ENCODE assay signal across 17 cellular contexts in the genomic region with DNA sequence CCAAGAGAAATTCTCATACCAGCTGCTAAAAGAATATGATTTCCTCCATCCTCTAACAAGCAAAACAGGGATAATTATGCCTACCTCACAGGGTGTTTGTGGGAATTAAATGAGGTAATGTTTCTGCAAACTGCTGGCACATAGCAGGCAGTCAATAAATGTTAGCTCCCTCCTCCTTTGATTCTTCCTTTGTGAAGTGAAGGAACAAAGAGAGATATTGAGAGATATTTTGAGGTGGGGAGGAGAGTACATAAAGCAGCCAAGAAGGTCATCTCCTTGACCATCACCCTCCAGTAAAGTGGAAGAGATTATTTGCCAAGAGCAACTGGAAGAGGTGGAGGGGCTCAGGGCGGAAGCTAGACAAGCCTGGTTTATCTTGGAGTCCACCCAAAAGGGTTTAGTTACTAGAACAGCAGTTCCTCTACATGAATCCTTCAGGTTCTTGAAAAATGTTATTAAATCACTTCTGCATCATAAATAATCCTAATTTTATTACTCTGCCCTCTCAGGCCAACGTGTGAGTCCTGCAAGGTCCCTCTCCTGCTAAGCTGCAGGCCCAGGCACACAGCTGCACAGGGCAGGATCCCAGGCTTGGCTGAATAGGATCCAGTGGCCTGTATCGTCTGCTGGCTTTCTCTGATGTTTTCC. TPM values are rescaled to one million over a fixed set of nuclear protein-coding genes. Genes with fewer than 3 reads are reported as not detected.
DNase-seq lines count a peak whose midpoint lies in the region; ATAC-seq, FAIRE-seq and TF ChIP-seq lines count a peak whose summit lies in the region.
"Had no signal": no experiment of that assay in that cellular context is flagged by ENCODE, and none has a peak within 500 bp of the region (broad histone marks: within the 10 kb centered on the region; RNA-seq: fewer than 3 reads in every experiment).

No MANE protein-coding gene starts in this region.

- CTCF ChIA-PET in CD4-positive, alpha-beta memory T cell (lab: Charles Lee; ENCODE audit: partially characterized antibody) = no interaction called here

- H3K27ac ChIP-seq in heart left ventricle (peak overlapping the region in 1 of 12 donors; percentile 19), brain microvascular endothelial cell (no peak overlapping the region), mesenchymal stem cell (ENCODE audit: low read length, poor library complexity, severe bottlenecking) (peak overlapping the region; percentile 45), uterus (peak overlapping the region; percentile 36 to 64)
- no peak overlapping the region for H3K27ac ChIP-seq in CD4-positive, alpha-beta memory T cell (ENCODE audit: low read depth, low read length)
- H3K27ac ChIP-seq: epithelial cell of prostate, VCaP had no signal

- peaks cover 0 to 6% (median 2%) of the 10 kb centered on the region in 8 donors for H3K9me3 Mint-ChIP-seq in CD4-positive, alpha-beta memory T cell

- H3K27me3 ChIP-seq in heart left ventricle (no peaks in the 10 kb centered on the region), brain microvascular endothelial cell (replicated peaks) (no peaks in the 10 kb centered on the region), mesenchymal stem cell (ENCODE audit: control insufficient read depth in 1 of 2, insufficient read depth in 1 of 2, low read length in 2 of 2) (peaks cover 0 to 8% of the 10 kb centered on the region in 2 experiments), uterus (no peaks in the 10 kb centered on the region)
- no peaks in the 10 kb centered on the region for H3K27me3 ChIP-seq in CD4-positive, alpha-beta memory T cell (ENCODE audit: insufficient read depth, low read length)
- H3K27me3 ChIP-seq: MG63 had no signal

- H3K27me3 Mint-ChIP-seq in CD4-positive, alpha-beta memory T cell = peaks cover 0 to 2% of the 10 kb centered on the region in 2 donors
- H3K27me3 Mint-ChIP-seq: central memory CD8-positive, alpha-beta T cell had no signal

- TF ChIP-seq CTCF in heart left ventricle (IDR thresholded peaks at IDR 0.05) (no peak), brain microvascular endothelial cell (IDR thresholded peaks at IDR 0.05; ENCODE audit: low read depth, low read length, missing control alignments) (no peak), uterus (IDR thresholded peaks at IDR 0.05) (no peak)

- TF ChIP-seq POLR2A in heart left ventricle (IDR thresholded peaks at IDR 0.05) = no peak
- TF ChIP-seq POLR2A in uterus (IDR thresholded peaks at IDR 0.05) = no peak
- no peak for TF ChIP-seq POLR2A in H54 (IDR thresholded peaks at IDR 0.05; ENCODE audit: low read depth, low read length)

- no peak overlapping the region for H3K14ac ChIP-seq in mesenchymal stem cell (ENCODE audit: low read length in 2 of 2)

- peak overlapping the region in 1 of 2 experiments; percentile 57 for H3K18ac ChIP-seq in mesenchymal stem cell (ENCODE audit: low read depth in 1 of 2, low read length in 2 of 2)

- H3K27ac Mint-ChIP-seq in CD4-positive, alpha-beta memory T cell = no peak overlapping the region
- H3K27ac Mint-ChIP-seq: naive thymus-derived CD4-positive, alpha-beta T cell had no signal

- ATAC-seq in heart left ventricle (peak in 3 of 4 donors; percentile 56 to 76 (median 66)), Right ventricle myocardium superior (ENCODE audit: poor library complexity) (no peak)
- ATAC-seq: naive thymus-derived CD4-positive, alpha-beta T cell had no signal

- in situ Hi-C loops in brain microvascular endothelial cell (cut with HindIII; ENCODE audit: low pct_ligation_motif_present, low sequenced_read_pairs) = no loop called here

- H3K4me3 Mint-ChIP-seq in CD4-positive, alpha-beta memory T cell = no peak overlapping the region
- H3K4me3 Mint-ChIP-seq: central memory CD8-positive, alpha-beta T cell; naive thymus-derived CD4-positive, alpha-beta T cell had no signal

- H3K36me3 Mint-ChIP-seq in CD4-positive, alpha-beta memory T cell = no peaks in the 10 kb centered on the region
- H3K36me3 Mint-ChIP-seq: naive thymus-derived CD4-positive, alpha-beta T cell had no signal

- H2BK15ac ChIP-seq in mesenchymal stem cell (ENCODE audit: low read depth, poor library complexity, severe bottlenecking) = no peak overlapping the region

- no peaks in the 10 kb centered on the region for H3K4me1 Mint-ChIP-seq in CD4-positive, alpha-beta memory T cell
- H3K4me1 Mint-ChIP-seq: central memory CD8-positive, alpha-beta T cell; naive thymus-derived CD4-positive, alpha-beta T cell had no signal

- POLR2A ChIA-PET in CD4-positive, alpha-beta memory T cell (lab: Charles Lee; ENCODE audit: partially characterized antibody) = no interaction called here

- H3K9ac ChIP-seq in mesenchymal stem cell (ENCODE audit: low read length) = no peak overlapping the region

- H3K9me3 ChIP-seq in heart left ventricle (no peaks in the 10 kb centered on the region), mesenchymal stem cell (ENCODE audit: control insufficient read depth, low read length) (no peaks in the 10 kb centered on the region), uterus (no peaks in the 10 kb centered on the region)
- no peaks in the 10 kb centered on the region for H3K9me3 ChIP-seq in CD4-positive, alpha-beta memory T cell (ENCODE audit: control insufficient read depth in 1 of 2, low read length in 2 of 2)
- H3K9me3 ChIP-seq: MG63 had no signal

- H3K4me2 ChIP-seq in mesenchymal stem cell (ENCODE audit: low read length, poor library complexity, severe bottlenecking) = peak overlapping the region; percentile 16

- H4K8ac ChIP-seq in mesenchymal stem cell (ENCODE audit: low read length) = no peak overlapping the region

- H3K23ac ChIP-seq in mesenchymal stem cell (ENCODE audit: low read length in 2 of 2) = no peak overlapping the region

- no peak for FAIRE-seq in H54 (lab: Jason Lieb, UNC)
- FAIRE-seq: urothelium cell line had no signal

- intact Hi-C loops in heart left ventricle (cut with DNase I) (no loop called here), Right ventricle myocardium superior (cut with DNase I) (no loop called here), uterus (cut with DNase I; ENCODE audit: low total_unique reads) (no loop called here)
- intact Hi-C loops in CD4-positive, alpha-beta memory T cell (cut with micrococcal nuclease) = no loop called here

- peak in 1 of 5 donors; percentile 26 for DNase-seq in heart left ventricle
- DNase-seq in Right ventricle myocardium superior = no peak
- peak; percentile 7 for DNase-seq in brain microvascular endothelial cell
- no peak for DNase-seq in mesenchymal stem cell
- peak; percentile 60 to 68 for DNase-seq in uterus
- DNase-seq in H54 (ENCODE audit: insufficient read length, low spot score) = no peak
- no peak for DNase-seq in activated T-cell treated with anti-CD3 and anti-CD28 coated beads, Interleukin-2, amount 50 U/mL, for 48 hours
- DNase-seq in CD4-positive, alpha-beta memory T cell = no peak
- DNase-seq: activated gamma-delta T cell treated with Interleukin-2 at 50 U/mL for 16 hours; head of caudate nucleus; MG63; naive thymus-derived CD4-positive, alpha-beta T cell; stimulated activated naive CD4-positive, alpha-beta T cell had no signal

- H3K79me1 ChIP-seq in mesenchymal stem cell (replicated peaks; ENCODE audit: low read length, poor library complexity, severe bottlenecking) = no peaks in the 10 kb centered on the region

- H3K4me3 ChIP-seq in heart left ventricle = no peak overlapping the region
- no peak overlapping the region for H3K4me3 ChIP-seq in brain microvascular endothelial cell (ENCODE audit: low read depth, low read length)
- H3K4me3 ChIP-seq in mesenchymal stem cell (ENCODE audit: insufficient read depth in 1 of 2, low read depth in 1 of 2, low read length in 2 of 2) = no peak overlapping the region
- H3K4me3 ChIP-seq in uterus = no peak overlapping the region
- no peak overlapping the region for H3K4me3 ChIP-seq in CD4-positive, alpha-beta memory T cell (ENCODE audit: low read length in 2 of 2)
- H3K4me3 ChIP-seq: MG63 had no signal

- H3K36me3 ChIP-seq in heart left ventricle = no peaks in the 10 kb centered on the region
- H3K36me3 ChIP-seq in brain microvascular endothelial cell (replicated peaks) = no peaks in the 10 kb centered on the region
- H3K36me3 ChIP-seq in mesenchymal stem cell (ENCODE audit: control insufficient read depth in 1 of 2, insufficient read depth in 2 of 2, low read depth in 1 of 2, low read length in 2 of 2) = no peaks in the 10 kb centered on the region
- H3K36me3 ChIP-seq in uterus = no peaks in the 10 kb centered on the region
- H3K36me3 ChIP-seq in CD4-positive, alpha-beta memory T cell (ENCODE audit: insufficient read depth, low read length) = no peaks in the 10 kb centered on the region
- H3K36me3 ChIP-seq: MG63 had no signal

- no peak overlapping the region for H2AK5ac ChIP-seq in mesenchymal stem cell (ENCODE audit: low read length, severe bottlenecking)

- H2BK12ac ChIP-seq in mesenchymal stem cell (ENCODE audit: low read length in 2 of 2) = no peak overlapping the region

- H2BK120ac ChIP-seq in mesenchymal stem cell (ENCODE audit: low read depth, low read length) = no peak overlapping the region

- WGBS in heart left ventricle, 4 donors = 36 to 58% (median 50%) methylated on average over 3 of the region's 3 CpGs
- 75% methylated on average over 3 of the region's 3 CpGs for WGBS in mesenchymal stem cell

- H2AFZ ChIP-seq in mesenchymal stem cell (ENCODE audit: low read depth, low read length) = no peak overlapping the region

- H4K91ac ChIP-seq in mesenchymal stem cell (ENCODE audit: low read length) = no peak overlapping the region

- H3K4ac ChIP-seq in mesenchymal stem cell (ENCODE audit: low read depth in 1 of 2, low read length in 2 of 2) = no peak overlapping the region

- H2BK5ac ChIP-seq in mesenchymal stem cell (ENCODE audit: low read depth, low read length, poor library complexity, severe bottlenecking) = no peak overlapping the region

- H3K4me1 ChIP-seq in heart left ventricle (peaks cover 0 to 4% (median 0%) of the 10 kb centered on the region in 12 donors), mesenchymal stem cell (ENCODE audit: control insufficient read depth, insufficient read depth, low read depth, low read length) (peaks cover 1% of the 10 kb centered on the region), uterus (no peaks in the 10 kb centered on the region)
- H3K4me1 ChIP-seq in CD4-positive, alpha-beta memory T cell (ENCODE audit: insufficient read depth, low read length) = no peaks in the 10 kb centered on the region

RNA-seq across cellular contexts. Expression of gene TLE1, which starts 35.0 kb away (rescaled TPM):
- total RNA-seq in heart left ventricle (10 to 100 TPM in 5 of 9 donors, 1 to 10 TPM in 4; 6.2 to 25.4 (median 12.0) TPM), Right ventricle myocardium superior (9.7 TPM), uterus (100 to 1,000 TPM in 1 of 4 donors, 10 to 100 TPM in 3; 31.0 to 124 (median 62.6) TPM)
- 1 to 10 TPM; 7.9 to 9.6 TPM for polyA plus RNA-seq in heart left ventricle
- 39.2 TPM for polyA plus RNA-seq in mesenchymal stem cell (2013, experiment 1 of 2)
- polyA plus RNA-seq in mesenchymal stem cell (2013, experiment 2 of 2) = 42.8 TPM
- total RNA-seq in CD4-positive, alpha-beta memory T cell = under 1 TPM; 0.49 to 0.89 TPM
- polyA plus RNA-seq in CD4-positive, alpha-beta memory T cell = 1 to 10 TPM; 2.3 to 3.8 TPM

Comparison
In these comparisons a context has a peak if more than half of its experiments do, and no peak if none do; other contexts are left out.
1. DNase-seq: peak in brain microvascular endothelial cell (single experiment) and uterus (2 of 2); none in Right ventricle myocardium superior (single experiment), mesenchymal stem cell (single experiment), H54 (single experiment), activated T-cell treated with anti-CD3 and anti-CD28 coated beads, Interleukin-2, amount 50 U/mL, for 48 hours (0 of 2) and CD4-positive, alpha-beta memory T cell (0 of 5).
2. H3K27ac ChIP-seq: peak in mesenchymal stem cell (single experiment) and uterus (2 of 2); none in brain microvascular endothelial cell (single experiment) and CD4-positive, alpha-beta memory T cell (single experiment).